ENCODE assay signal across 1 cellular context in the genomic region with DNA sequence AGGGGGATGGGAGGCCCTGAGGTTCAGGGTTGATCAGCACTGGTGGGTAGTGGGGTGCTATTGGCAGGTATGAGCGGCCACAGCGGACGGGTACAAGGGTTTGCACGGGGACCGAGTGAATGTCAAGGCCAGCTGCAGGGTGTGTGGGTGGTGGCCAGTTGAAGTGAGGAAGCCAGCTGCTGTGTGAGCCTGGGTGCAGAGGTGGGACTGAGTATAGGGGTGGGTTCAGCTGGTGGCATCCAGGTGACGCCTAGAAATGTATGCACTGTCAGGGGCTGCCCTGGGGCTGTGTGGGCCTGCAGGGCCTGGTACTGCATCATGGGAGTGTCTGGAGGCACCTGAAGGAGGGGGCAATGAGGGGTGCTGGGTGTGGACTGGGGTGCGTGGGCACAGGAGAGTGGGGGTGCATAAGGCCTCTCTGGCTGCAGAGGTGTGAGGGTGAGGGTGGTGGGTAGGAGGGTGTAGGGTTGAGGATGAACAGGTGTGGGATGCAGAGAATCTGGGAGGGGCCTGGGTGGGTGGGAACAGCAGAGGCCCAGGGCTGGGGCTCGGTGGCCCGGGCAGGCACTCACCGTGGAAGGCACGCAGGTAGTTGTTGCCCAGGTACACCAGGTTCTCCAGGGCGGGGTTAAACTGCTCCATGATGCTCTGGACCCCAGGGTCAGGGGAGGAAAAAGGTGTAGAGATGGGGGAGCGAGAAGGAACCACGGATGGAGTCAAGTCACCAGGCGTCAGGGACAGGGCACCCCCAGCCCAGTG.
TF ChIP-seq lines count a peak whose summit lies in the region.

No MANE protein-coding gene starts in this region.

TF ChIP-seq in A549, 52 proteins besides CTCF, POLR2A, EP300 and RAD21:
- TF ChIP-seq NR3C1 (IDR thresholded peaks at IDR 0.05) (no peak), RCOR1 (IDR thresholded peaks at IDR 0.05; ENCODE audit: low read depth, low read length) (no peak), CHD2 (IDR thresholded peaks at IDR 0.05; ENCODE audit: low read length, partially characterized antibody) (no peak), PHF8 (IDR thresholded peaks at IDR 0.05; ENCODE audit: borderline replicate concordance, low read depth) (no peak), HOXB13 (CRISPR knock-in tag; IDR thresholded peaks at IDR 0.05; ENCODE audit: low read depth) (no peak), TP53 (CRISPR knock-in tag; IDR thresholded peaks at IDR 0.05) (no peak), MAZ (IDR thresholded peaks at IDR 0.05; ENCODE audit: borderline replicate concordance, low read depth, low read length) (no peak), HDAC2 (IDR thresholded peaks at IDR 0.05) (no peak), CHD4 (IDR thresholded peaks at IDR 0.05; ENCODE audit: borderline replicate concordance) (no peak), ZFP36 (IDR thresholded peaks at IDR 0.05; ENCODE audit: borderline replicate concordance, partially characterized antibody) (no peak), FOXS1 (CRISPR knock-in tag; IDR thresholded peaks at IDR 0.05) (no peak), CBX8 (IDR thresholded peaks at IDR 0.05) (no peak), MYC (IDR thresholded peaks at IDR 0.05; ENCODE audit: borderline replicate concordance, low read length) (no peak), JUN (IDR thresholded peaks at IDR 0.05) (no peak), CEBPB (IDR thresholded peaks at IDR 0.05) (no peak)
- TF ChIP-seq, protein P1, sequence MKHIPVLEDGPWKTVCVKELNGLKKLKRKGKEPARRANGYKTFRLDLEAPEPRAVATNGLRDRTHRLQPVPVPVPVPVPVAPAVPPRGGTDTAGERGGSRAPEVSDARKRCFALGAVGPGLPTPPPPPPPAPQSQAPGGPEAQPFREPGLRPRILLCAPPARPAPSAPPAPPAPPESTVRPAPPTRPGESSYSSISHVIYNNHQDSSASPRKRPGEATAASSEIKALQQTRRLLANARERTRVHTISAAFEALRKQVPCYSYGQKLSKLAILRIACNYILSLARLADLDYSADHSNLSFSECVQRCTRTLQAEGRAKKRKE (CRISPR knock-in tag; IDR thresholded peaks at IDR 0.05; ENCODE audit: low read depth) = no peak
